ENCODE assay signal across 18 cellular contexts in genomic region chrX:1215123-1215823, GRCh38. TPM values are rescaled to one million over a fixed set of nuclear protein-coding genes. Genes with fewer than 3 reads are reported as not detected.
A peak's percentile ranks its signal among the peaks of the same experiment; 100 is the strongest.
DNase-seq lines count a peak whose midpoint lies in the region.
"Had no signal": no experiment of that assay in that cellular context is flagged by ENCODE, and none has a peak within 500 bp of the region (broad histone marks: within the 10 kb centered on the region; RNA-seq: fewer than 3 reads in every experiment).

No MANE protein-coding gene starts in this region.

- H3K4me3 Mint-ChIP-seq in T-helper 1 cell treated with Interleukin-12 subunit alpha and Interleukin-12 subunit beta and Interleukin-4 antibody, amounts not matched to agents 30 μg/mL and 1 μg/mL, for 36 hours, result peak overlapping the region; percentile 40
- peak overlapping the region in 3 of 4 donors; percentile 25 to 65 (median 46) for H3K4me3 Mint-ChIP-seq in IgD-negative memory B cell
- H3K4me3 Mint-ChIP-seq: CD4-positive, alpha-beta T cell had no signal

- no peak overlapping the region for H3K4me3 ChIP-seq in SJCRH30
- H3K4me3 ChIP-seq: heart left ventricle, prostate gland, SK-N-MC had no signal

- no peak overlapping the region for H3K27ac ChIP-seq in SJCRH30
- H3K27ac ChIP-seq: heart left ventricle, prostate gland, SK-N-MC, WERI-Rb-1 had no signal

- H3K27ac Mint-ChIP-seq in T-helper 1 cell treated with Interleukin-12 subunit alpha and Interleukin-12 subunit beta and Interleukin-4 antibody, amounts not matched to agents 30 μg/mL and 1 μg/mL, for 36 hours, result no peak overlapping the region
- no peak overlapping the region for H3K27ac Mint-ChIP-seq in IgD-negative memory B cell
- H3K27ac Mint-ChIP-seq: CD4-positive, alpha-beta T cell had no signal

- H3K27me3 Mint-ChIP-seq in T-helper 1 cell treated with Interleukin-12 subunit alpha and Interleukin-12 subunit beta and Interleukin-4 antibody, amounts not matched to agents 30 μg/mL and 1 μg/mL, for 36 hours (ENCODE audit: low read depth), result peaks cover 3% of the 10 kb centered on the region
- peaks cover 12% of the 10 kb centered on the region for H3K27me3 Mint-ChIP-seq in IgD-negative memory B cell
- H3K27me3 Mint-ChIP-seq: CD4-positive, alpha-beta T cell had no signal

- peaks cover 9% of the 10 kb centered on the region for H3K36me3 Mint-ChIP-seq in T-helper 1 cell treated with Interleukin-12 subunit alpha and Interleukin-12 subunit beta and Interleukin-4 antibody, amounts not matched to agents 30 μg/mL and 1 μg/mL, for 36 hours (ENCODE audit: low read depth)
- no peaks in the 10 kb centered on the region for H3K36me3 Mint-ChIP-seq in IgD-negative memory B cell

- no peaks in the 10 kb centered on the region for H3K27me3 ChIP-seq in SJCRH30
- H3K27me3 ChIP-seq: heart left ventricle had no signal

- peaks cover 11% of the 10 kb centered on the region for H3K9me3 Mint-ChIP-seq in T-helper 1 cell treated with Interleukin-12 subunit alpha and Interleukin-12 subunit beta and Interleukin-4 antibody, amounts not matched to agents 30 μg/mL and 1 μg/mL, for 36 hours
- H3K9me3 Mint-ChIP-seq in IgD-negative memory B cell, result peaks cover 0 to 6% (median 4%) of the 10 kb centered on the region in 3 donors
- H3K9me3 Mint-ChIP-seq: CD4-positive, alpha-beta T cell had no signal

- no peaks in the 10 kb centered on the region for H3K4me1 ChIP-seq in SJCRH30
- H3K4me1 ChIP-seq: prostate gland had no signal

- DNase-seq in T-helper 1 cell (no peak), SKM-1 (lab: John Stamatoyannopoulos, UW; ENCODE audit: unreplicated experiment) (peak; percentile 17), anterior cingulate cortex (lab: John Stamatoyannopoulos, UW) (no peak), cerebellar cortex (ENCODE audit: low spot score) (no peak), SJCRH30 (no peak)
- peak; percentile 20 for DNase-seq in stimulated activated CD8-positive, alpha-beta memory T cell treated with anti-CD3 and anti-CD28 coated beads, Interleukin-4, amount 100 ng/mL, for 48 hours
- DNase-seq: 8988T; activated naive CD4-positive, alpha-beta T cell treated with Interleukin-2 at 50 U/mL for 16 hours; CD4-positive, alpha-beta T cell; heart left ventricle; NCI-H1092 treated with DMSO at 0.1 percent for 48 hours; OCI-M1; WERI-Rb-1 had no signal

- H3K36me3 ChIP-seq in SJCRH30, result no peaks in the 10 kb centered on the region
- H3K36me3 ChIP-seq: heart left ventricle, prostate gland, WERI-Rb-1 had no signal

- H3K9me3 ChIP-seq in SJCRH30 (replicated peaks), result no peaks in the 10 kb centered on the region
- H3K9me3 ChIP-seq: heart left ventricle, prostate gland had no signal

- peaks cover 21% of the 10 kb centered on the region for H3K4me1 Mint-ChIP-seq in T-helper 1 cell treated with Interleukin-12 subunit alpha and Interleukin-12 subunit beta and Interleukin-4 antibody, amounts not matched to agents 30 μg/mL and 1 μg/mL, for 36 hours (ENCODE audit: low read depth)
- peaks cover 0 to 10% (median 0%) of the 10 kb centered on the region in 3 donors for H3K4me1 Mint-ChIP-seq in IgD-negative memory B cell

RNA-seq across cellular contexts. Expression of gene CRLF2, which starts 2.8 kb away (rescaled TPM):
- polyA plus RNA-seq in IgD-negative memory B cell, result not detected
- total RNA-seq in SJCRH30 (2014; rRNA removed; shearing (Covaris generic)), result 0.08 and 0.26 TPM in 2 replicates
- total RNA-seq: epithelial cell of proximal tubule, prostate gland had no signal
- polyA plus RNA-seq: heart left ventricle had no signal

RNA-seq across cellular contexts. Expression of gene CSF2RA, which starts 53.3 kb away (rescaled TPM):
- 0.35 TPM for polyA plus RNA-seq in IgD-negative memory B cell
- 0.30 and 0.61 TPM in 2 replicates for total RNA-seq in SJCRH30 (2014; rRNA removed; shearing (Covaris generic))
- total RNA-seq: epithelial cell of proximal tubule had no signal

Comparison
In these comparisons a context has a peak if more than half of its experiments do, and no peak if none do; other contexts are left out.
1. DNase-seq: peak in SKM-1 (single experiment) and stimulated activated CD8-positive, alpha-beta memory T cell treated with anti-CD3 and anti-CD28 coated beads, Interleukin-4, amount 100 ng/mL, for 48 hours (single experiment); none in T-helper 1 cell (0 of 5), anterior cingulate cortex (0 of 58), cerebellar cortex (single experiment) and SJCRH30 (0 of 2).